In genomic region chr4:85773372-85773771, GRCh38 we compare ENCODE assay signal across 1 cellular context.
A peak's percentile ranks its signal among the peaks of the same experiment; 100 is the strongest.
TF ChIP-seq lines count a peak whose summit lies in the region.

No MANE protein-coding gene starts in this region.

TF ChIP-seq in GM23338, 12 proteins besides CTCF, POLR2A, EP300 and RAD21 (continued from another document):
- TF ChIP-seq ZNF462 (CRISPR knock-in tag; IDR thresholded peaks at IDR 0.05), result peak; percentile 94
- TF ChIP-seq EZH2phosphoT487 (IDR thresholded peaks at IDR 0.05; ENCODE audit: unreplicated experiment), result no peak
- no peak for TF ChIP-seq STAT1 (IDR thresholded peaks at IDR 0.05; ENCODE audit: unreplicated experiment)
- no peak for TF ChIP-seq JUNB (IDR thresholded peaks at IDR 0.05; ENCODE audit: unreplicated experiment)
- TF ChIP-seq REST (IDR thresholded peaks at IDR 0.05; ENCODE audit: unreplicated experiment), result no peak
- peak; percentile 14; the same call in 1 of the 2 replicates for TF ChIP-seq NANOG (IDR thresholded peaks at IDR 0.05; ENCODE audit: borderline replicate concordance)
TF ChIP-seq in GM23338: peak in this region for 3.
